Comparison of ENCODE assay signal across 19 cellular contexts in genomic region chr10:74975758-74976157, GRCh38.
A peak's percentile ranks its signal among the peaks of the same experiment; 100 is the strongest.
DNase-seq lines count a peak whose midpoint lies in the region; ATAC-seq and TF ChIP-seq lines count a peak whose summit lies in the region.
"Had no signal": no experiment of that assay in that cellular context is flagged by ENCODE, and none has a peak within 500 bp of the region (broad histone marks: within the 10 kb centered on the region; RNA-seq: fewer than 3 reads in every experiment).

No MANE protein-coding gene starts in this region.

- H3K36me3 Mint-ChIP-seq in activated T-helper 17 cell treated with anti-CD3 and anti-CD28 coated beads, Interleukin-2, amount 50 U/mL, for 72 hours (ENCODE audit: low read depth), result peaks cover 51% of the 10 kb centered on the region
- peaks cover 17% of the 10 kb centered on the region for H3K36me3 Mint-ChIP-seq in stimulated activated memory B cell treated with anti-CD40 and anti-IgM and Interleukin-4, amounts not matched to agents 10 μg/mL and 1 μg/mL and 100 μg/mL, for 72 hours

- no peak overlapping the region for H3K4me3 ChIP-seq in NB4 (ENCODE audit: low read depth, low read length)
- H3K4me3 ChIP-seq: GM23338, Peyer's patch, SJSA1 had no signal

- ATAC-seq in activated T-helper 17 cell treated with anti-CD3 and anti-CD28 coated beads, Interleukin-2, amount 50 U/mL, for 72 hours (replicated peaks), result no peak
- no peak for ATAC-seq in stimulated activated memory B cell treated with anti-CD40 and anti-IgM and Interleukin-4, amounts not matched to agents 10 μg/mL and 1 μg/mL and 100 μg/mL, for 72 hours

- no peaks in the 10 kb centered on the region for H3K27me3 Mint-ChIP-seq in activated T-helper 17 cell treated with anti-CD3 and anti-CD28 coated beads, Interleukin-2, amount 50 U/mL, for 72 hours
- H3K27me3 Mint-ChIP-seq in stimulated activated memory B cell treated with anti-CD40 and anti-IgM and Interleukin-4, amounts not matched to agents 10 μg/mL and 1 μg/mL and 100 μg/mL, for 72 hours, result no peaks in the 10 kb centered on the region

- no peak for DNase-seq in GM10266 (ENCODE audit: extremely low spot score)
- DNase-seq in NB4 (ENCODE audit: low read depth), result peak; percentile 18
- DNase-seq in central memory CD4-positive, alpha-beta T cell, result no peak
- no peak for DNase-seq in cerebellar nuclear complex (lab: John Stamatoyannopoulos, UW)
- DNase-seq in anterior cingulate cortex (lab: John Stamatoyannopoulos, UW), result no peak
- DNase-seq: ACHN, C1 segment of cervical spinal cord, DMS79, HCEC 1CT, NCI-H1105 treated with DMSO at 0.1 percent for 48 hours, NCI-H187, NCI-H2107, NCI-H226, NCI-H524, Peyer's patch had no signal

- H3K27ac Mint-ChIP-seq in activated T-helper 17 cell treated with anti-CD3 and anti-CD28 coated beads, Interleukin-2, amount 50 U/mL, for 72 hours, result peak overlapping the region; percentile 10
- H3K27ac Mint-ChIP-seq in stimulated activated memory B cell treated with anti-CD40 and anti-IgM and Interleukin-4, amounts not matched to agents 10 μg/mL and 1 μg/mL and 100 μg/mL, for 72 hours, result peak overlapping the region; percentile 82
- H3K27ac Mint-ChIP-seq: GM23338 had no signal

- no peak overlapping the region for H3K4me3 Mint-ChIP-seq in activated T-helper 17 cell treated with anti-CD3 and anti-CD28 coated beads, Interleukin-2, amount 50 U/mL, for 72 hours
- no peak overlapping the region for H3K4me3 Mint-ChIP-seq in stimulated activated memory B cell treated with anti-CD40 and anti-IgM and Interleukin-4, amounts not matched to agents 10 μg/mL and 1 μg/mL and 100 μg/mL, for 72 hours
- H3K4me3 Mint-ChIP-seq: GM23338 had no signal

- TF ChIP-seq POLR2A in NB4 (IDR thresholded peaks at IDR 0.05; ENCODE audit: extremely low read depth, insufficient read length), result no peak

- TF ChIP-seq CTCF in GM10266 (IDR thresholded peaks at IDR 0.05; ENCODE audit: control insufficient read depth, insufficient read depth, low read depth, missing control alignments), result peak; percentile 19
- TF ChIP-seq CTCF in NB4 (IDR thresholded peaks at IDR 0.05; ENCODE audit: low read depth, low read length), result no peak

- H3K4me1 Mint-ChIP-seq in activated T-helper 17 cell treated with anti-CD3 and anti-CD28 coated beads, Interleukin-2, amount 50 U/mL, for 72 hours, result peaks cover 27% of the 10 kb centered on the region
- peaks cover 35% of the 10 kb centered on the region for H3K4me1 Mint-ChIP-seq in stimulated activated memory B cell treated with anti-CD40 and anti-IgM and Interleukin-4, amounts not matched to agents 10 μg/mL and 1 μg/mL and 100 μg/mL, for 72 hours
- H3K4me1 Mint-ChIP-seq: GM23338 had no signal

- H3K9me3 Mint-ChIP-seq in activated T-helper 17 cell treated with anti-CD3 and anti-CD28 coated beads, Interleukin-2, amount 50 U/mL, for 72 hours, result no peaks in the 10 kb centered on the region
- H3K9me3 Mint-ChIP-seq in stimulated activated memory B cell treated with anti-CD40 and anti-IgM and Interleukin-4, amounts not matched to agents 10 μg/mL and 1 μg/mL and 100 μg/mL, for 72 hours, result no peaks in the 10 kb centered on the region
- H3K9me3 Mint-ChIP-seq: GM23338 had no signal
